ENCODE assay signal across 22 cellular contexts in genomic region chr2:215392164-215392563, GRCh38. TPM values are rescaled to one million over a fixed set of nuclear protein-coding genes. Genes with fewer than 3 reads are reported as not detected.
"Had no signal": no experiment of that assay in that cellular context is flagged by ENCODE, and none has a peak within 500 bp of the region (broad histone marks: within the 10 kb centered on the region; RNA-seq: fewer than 3 reads in every experiment).

No MANE protein-coding gene starts in this region.

- H3K27ac Mint-ChIP-seq: activated B cell treated with CpG ODN at 0.5 μM for 24 hours; activated CD4-positive, alpha-beta T cell treated with anti-CD3 and anti-CD28 coated beads, Interleukin-2, amount 10 ng/mL, durations not matched to agents 24 days and 14 days; brain; T-cell had no signal

- H3K36me3 Mint-ChIP-seq: T-cell had no signal

- H3K27me3 ChIP-seq: ascending aorta had no signal

- H3K4me1 Mint-ChIP-seq: activated CD4-positive, alpha-beta T cell treated with anti-CD3 and anti-CD28 coated beads, Interleukin-2, amount 10 ng/mL, durations not matched to agents 24 days and 14 days; brain; central memory CD8-positive, alpha-beta T cell; T-cell had no signal

- H3K9me3 Mint-ChIP-seq: activated B cell treated with CpG ODN at 0.5 μM for 24 hours; activated CD4-positive, alpha-beta T cell treated with anti-CD3 and anti-CD28 coated beads, Interleukin-2, amount 10 ng/mL, durations not matched to agents 24 days and 14 days; brain; central memory CD8-positive, alpha-beta T cell; T-cell had no signal

- H3K4me3 Mint-ChIP-seq: activated B cell treated with CpG ODN at 0.5 μM for 24 hours; activated CD4-positive, alpha-beta T cell treated with anti-CD3 and anti-CD28 coated beads, Interleukin-2, amount 10 ng/mL, durations not matched to agents 24 days and 14 days; brain; central memory CD8-positive, alpha-beta T cell; T-cell had no signal

- H3K27me3 Mint-ChIP-seq: activated B cell treated with CpG ODN at 0.5 μM for 24 hours, brain had no signal

- H3K4me3 ChIP-seq: ascending aorta had no signal

- ATAC-seq: T-cell had no signal

- DNase-seq: activated B cell treated with CpG ODN at 0.5 μM for 24 hours; activated CD4-positive, alpha-beta T cell treated with anti-CD3 and anti-CD28 coated beads for 1 hour; activated CD4-positive, alpha-beta T cell treated with anti-CD3 and anti-CD28 coated beads, Interleukin-2, amount 10 ng/mL, durations not matched to agents 24 days and 14 days; activated CD4-positive, alpha-beta T cell treated with anti-CD3 and anti-CD28 coated beads, Interleukin-2, amount 50 U/mL, for 48 hours; activated CD8-positive, alpha-beta memory T cell treated with anti-CD3 and anti-CD28 coated beads for 24 hours; activated naive CD4-positive, alpha-beta T cell treated with anti-CD3 and anti-CD28 coated beads, Interleukin-2, amount 50 U/mL, for 16 hours; amniotic stem cell; Kasumi-1; NCI-H1105 treated with DMSO at 0.1 percent for 48 hours; NCI-H1436 treated with DMSO at 0.1 percent for 48 hours; NCI-H187; NCI-H2081; NCI-H510A treated with DMSO at 0.1 percent for 48 hours; NCI-H69; NK-92 treated with Interleukin-12 subunit alpha and Interleukin-12 subunit beta, amount 100 ng/mL, for 24 hours; SHP77 treated with DMSO at 0.1 percent for 48 hours; T-cell; T-helper 2 cell; T1000 had no signal

- H3K9me3 ChIP-seq: ascending aorta had no signal

RNA-seq across cellular contexts. Expression of gene FN1, which starts 43.7 kb away (rescaled TPM):
- total RNA-seq: activated B cell treated with CpG ODN at 0.5 μM for 24 hours had no signal
